Comparison of ENCODE assay signal across 8 cellular contexts in genomic region chr1:55284856-55285255, GRCh38.
DNase-seq lines count a peak whose midpoint lies in the region; ATAC-seq, FAIRE-seq and TF ChIP-seq lines count a peak whose summit lies in the region.

No MANE protein-coding gene starts in this region.

- no peaks in the 10 kb centered on the region for H4K20me1 ChIP-seq in neural progenitor cell (ENCODE audit: low read depth)

- 25% methylated on average over 4 of the region's 4 CpGs for WGBS in esophagus muscularis mucosa

- H3K27me3 ChIP-seq in CD4-positive, alpha-beta memory T cell (ENCODE audit: insufficient read depth, low read length): no peaks in the 10 kb centered on the region
- H3K27me3 ChIP-seq in esophagus muscularis mucosa (no peaks in the 10 kb centered on the region), neural progenitor cell (no peaks in the 10 kb centered on the region)

- H2AFZ ChIP-seq in neural progenitor cell (replicated peaks): peak overlapping the region; percentile 73

- H3K36me3 Mint-ChIP-seq in CD4-positive, alpha-beta memory T cell: no peaks in the 10 kb centered on the region
- H3K36me3 Mint-ChIP-seq in neural progenitor cell: no peaks in the 10 kb centered on the region

- POLR2A ChIA-PET in CD4-positive, alpha-beta memory T cell (lab: Charles Lee; ENCODE audit: partially characterized antibody): no interaction called here

- no peak for TF ChIP-seq POLR2A in esophagus muscularis mucosa (IDR thresholded peaks at IDR 0.05; ENCODE audit: low read depth)
- no peak for TF ChIP-seq POLR2A in GM12892 (IDR thresholded peaks at IDR 0.05; ENCODE audit: low read depth, low read length)

- H3K27ac Mint-ChIP-seq in CD4-positive, alpha-beta memory T cell: no peak overlapping the region
- no peak overlapping the region for H3K27ac Mint-ChIP-seq in neural progenitor cell

- no peaks in the 10 kb centered on the region for H3K79me2 ChIP-seq in neural progenitor cell (ENCODE audit: low read depth)

- H3F3A ChIP-seq in neural progenitor cell (ENCODE audit: low read depth): no peaks in the 10 kb centered on the region

- H3K9ac ChIP-seq in neural progenitor cell: no peak overlapping the region

- no peaks in the 10 kb centered on the region for H3K36me3 ChIP-seq in CD4-positive, alpha-beta memory T cell (ENCODE audit: insufficient read depth, low read length)
- H3K36me3 ChIP-seq in esophagus muscularis mucosa: no peaks in the 10 kb centered on the region
- H3K36me3 ChIP-seq in neural progenitor cell: no peaks in the 10 kb centered on the region

- H3K4me1 ChIP-seq in CD4-positive, alpha-beta memory T cell (ENCODE audit: insufficient read depth, low read length): no peaks in the 10 kb centered on the region
- H3K4me1 ChIP-seq in esophagus muscularis mucosa: peaks cover 0 to 6% (median 2%) of the 10 kb centered on the region in 4 donors
- no peaks in the 10 kb centered on the region for H3K4me1 ChIP-seq in neural progenitor cell

- no peak for TF ChIP-seq EP300 in esophagus muscularis mucosa (IDR thresholded peaks at IDR 0.05)

- intact Hi-C loops in CD4-positive, alpha-beta memory T cell (cut with micrococcal nuclease): no loop called here
- intact Hi-C loops in esophagus muscularis mucosa (cut with DNase I): loop anchor here (2.0 to 5.0 kb wide), 4 partner anchors 1300 to 1536 kb away; no protein-coding TSS in a partner anchor

- H3K27me3 Mint-ChIP-seq in CD4-positive, alpha-beta memory T cell: peaks cover 2 to 11% of the 10 kb centered on the region in 2 donors
- H3K27me3 Mint-ChIP-seq in neural progenitor cell (ENCODE audit: insufficient read depth, low read depth): peaks cover 2% of the 10 kb centered on the region

- no peak for ATAC-seq in HG02938 (IDR thresholded peaks at IDR 0.05; ENCODE audit: unreplicated experiment)

- TF ChIP-seq CTCF in esophagus muscularis mucosa (IDR thresholded peaks at IDR 0.05) (peak; percentile 60 to 73 (median 63)), neural progenitor cell (IDR thresholded peaks at IDR 0.05) (peak; percentile 74)

- no peak overlapping the region for H3K27ac ChIP-seq in CD4-positive, alpha-beta memory T cell (ENCODE audit: low read depth, low read length)
- H3K27ac ChIP-seq in esophagus muscularis mucosa (replicated peaks in 1 of 4): no peak overlapping the region
- no peak overlapping the region for H3K27ac ChIP-seq in neural progenitor cell

- H3K4me2 ChIP-seq in neural progenitor cell: no peak overlapping the region

- H3K4me3 ChIP-seq in CD4-positive, alpha-beta memory T cell (ENCODE audit: low read length in 2 of 2): no peak overlapping the region
- H3K4me3 ChIP-seq in esophagus muscularis mucosa (no peak overlapping the region), neural progenitor cell (no peak overlapping the region)

- CTCF ChIA-PET in CD4-positive, alpha-beta memory T cell (lab: Charles Lee; ENCODE audit: partially characterized antibody): interaction anchor here (2.1 to 11.0 kb wide), 2 partner anchors 147 to 1425 kb away, joined by 13 to 180 read pairs; no protein-coding TSS in a partner anchor

- H3K4me1 Mint-ChIP-seq in CD4-positive, alpha-beta memory T cell: no peaks in the 10 kb centered on the region
- H3K4me1 Mint-ChIP-seq in neural progenitor cell: peaks cover 10% of the 10 kb centered on the region

- no peaks in the 10 kb centered on the region for H3K9me3 Mint-ChIP-seq in CD4-positive, alpha-beta memory T cell
- no peaks in the 10 kb centered on the region for H3K9me3 Mint-ChIP-seq in neural progenitor cell

- no peaks in the 10 kb centered on the region for H3K9me3 ChIP-seq in CD4-positive, alpha-beta memory T cell (ENCODE audit: control insufficient read depth in 1 of 2, low read length in 2 of 2)
- H3K9me3 ChIP-seq in esophagus muscularis mucosa (no peaks in the 10 kb centered on the region), neural progenitor cell (ENCODE audit: low read depth) (no peaks in the 10 kb centered on the region)

- no peak overlapping the region for H3K4me3 Mint-ChIP-seq in CD4-positive, alpha-beta memory T cell
- no peak overlapping the region for H3K4me3 Mint-ChIP-seq in neural progenitor cell

- DNase-seq in CD4-positive, alpha-beta memory T cell: peak in 3 of 5 donors; percentile 8 to 23 (median 14)
- peak; percentile 41 for DNase-seq in H4 (ENCODE audit: low spot score)
- DNase-seq in OCI-M1 (lab: John Stamatoyannopoulos, UW): peak; percentile 67
- no peak for DNase-seq in esophagus muscularis mucosa (ENCODE audit: extremely low spot score)
- peak; percentile 61 for DNase-seq in neural progenitor cell (ENCODE audit: low spot score)
- no peak for DNase-seq in GM12892 (ENCODE audit: insufficient read length)
- DNase-seq in effector CD8-positive, alpha-beta T cell (lab: John Stamatoyannopoulos, UW): no peak

- no peak for FAIRE-seq in GM12892 (lab: Jason Lieb, UNC)

Comparison
In these comparisons a context has a peak if more than half of its experiments do, and no peak if none do; other contexts are left out.
1. DNase-seq: peak in CD4-positive, alpha-beta memory T cell (3 of 5), H4 (single experiment), OCI-M1 (single experiment) and neural progenitor cell (single experiment); none in esophagus muscularis mucosa (single experiment), GM12892 (single experiment) and effector CD8-positive, alpha-beta T cell (single experiment).